Comparison of ENCODE assay signal across 1 cellular context in the genomic region with DNA sequence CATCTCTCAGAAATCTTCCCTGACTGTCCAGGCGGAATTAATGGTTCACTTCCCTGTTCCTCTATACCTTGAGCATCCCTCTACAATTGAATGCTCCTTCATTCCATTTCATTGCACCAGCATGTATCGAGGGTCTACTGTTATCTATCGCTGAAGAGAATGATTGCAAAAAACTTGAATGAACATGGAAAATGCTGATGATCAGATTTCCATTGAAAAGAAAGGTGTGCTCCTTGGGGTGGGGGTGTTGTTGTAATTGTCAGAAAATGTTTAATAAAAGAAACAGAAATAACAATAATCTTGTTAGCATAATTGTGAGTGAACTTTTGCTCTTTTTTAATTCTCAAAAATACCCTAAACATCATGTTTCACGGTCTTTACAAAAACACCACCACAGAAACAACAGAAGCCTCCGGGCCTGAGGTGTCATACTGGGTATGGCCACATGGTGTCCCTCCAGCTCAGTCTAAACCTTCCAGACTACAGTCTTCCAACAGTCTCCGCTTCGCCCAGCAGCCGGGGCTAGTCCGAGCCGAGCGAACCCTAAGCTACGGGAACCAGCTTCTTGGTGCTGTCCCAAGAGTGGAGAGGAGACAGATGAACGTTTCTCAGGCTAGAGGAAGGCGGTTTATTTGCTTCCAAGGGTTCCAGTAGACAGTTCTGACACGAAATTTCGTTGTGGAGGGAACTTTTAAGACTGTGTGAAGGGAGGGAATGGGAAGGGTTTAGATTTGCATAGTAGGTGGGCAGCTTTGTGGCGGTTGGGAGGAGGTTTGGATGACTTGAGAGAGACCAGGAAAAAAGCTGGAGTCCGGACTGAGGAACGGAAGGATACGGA.
TF ChIP-seq lines count a peak whose summit lies in the region.

No MANE protein-coding gene starts in this region.

TF ChIP-seq in SK-N-SH, 30 proteins besides CTCF, POLR2A, EP300 and RAD21 (continued from another document):
- TF ChIP-seq, protein P1, sequence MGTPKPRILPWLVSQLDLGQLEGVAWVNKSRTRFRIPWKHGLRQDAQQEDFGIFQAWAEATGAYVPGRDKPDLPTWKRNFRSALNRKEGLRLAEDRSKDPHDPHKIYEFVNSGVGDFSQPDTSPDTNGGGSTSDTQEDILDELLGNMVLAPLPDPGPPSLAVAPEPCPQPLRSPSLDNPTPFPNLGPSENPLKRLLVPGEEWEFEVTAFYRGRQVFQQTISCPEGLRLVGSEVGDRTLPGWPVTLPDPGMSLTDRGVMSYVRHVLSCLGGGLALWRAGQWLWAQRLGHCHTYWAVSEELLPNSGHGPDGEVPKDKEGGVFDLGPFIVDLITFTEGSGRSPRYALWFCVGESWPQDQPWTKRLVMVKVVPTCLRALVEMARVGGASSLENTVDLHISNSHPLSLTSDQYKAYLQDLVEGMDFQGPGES (IDR thresholded peaks at IDR 0.05; ENCODE audit: low read depth, low read length): no peak
- peak; percentile 53; the same call in 1 of the 2 replicates for TF ChIP-seq YY1 (IDR thresholded peaks at IDR 0.05; ENCODE audit: low read depth)
- TF ChIP-seq FOXM1 (IDR thresholded peaks at IDR 0.05; ENCODE audit: low read depth): no peak
- TF ChIP-seq RCOR1 (IDR thresholded peaks at IDR 0.05; ENCODE audit: low read length): 0 out of 2 replicates have a peak, but pooled peaks have one; percentile 44
- no peak for TF ChIP-seq TEAD4 (IDR thresholded peaks at IDR 0.05; ENCODE audit: borderline replicate concordance, insufficient read depth)
- TF ChIP-seq RFX5 (IDR thresholded peaks at IDR 0.05; ENCODE audit: low read length): no peak
- 0 out of 2 replicates have a peak, but pooled peaks have one; percentile 22 for TF ChIP-seq TAF1 (IDR thresholded peaks at IDR 0.05; ENCODE audit: borderline replicate concordance, low read depth, low read length)
- TF ChIP-seq, protein P2, sequence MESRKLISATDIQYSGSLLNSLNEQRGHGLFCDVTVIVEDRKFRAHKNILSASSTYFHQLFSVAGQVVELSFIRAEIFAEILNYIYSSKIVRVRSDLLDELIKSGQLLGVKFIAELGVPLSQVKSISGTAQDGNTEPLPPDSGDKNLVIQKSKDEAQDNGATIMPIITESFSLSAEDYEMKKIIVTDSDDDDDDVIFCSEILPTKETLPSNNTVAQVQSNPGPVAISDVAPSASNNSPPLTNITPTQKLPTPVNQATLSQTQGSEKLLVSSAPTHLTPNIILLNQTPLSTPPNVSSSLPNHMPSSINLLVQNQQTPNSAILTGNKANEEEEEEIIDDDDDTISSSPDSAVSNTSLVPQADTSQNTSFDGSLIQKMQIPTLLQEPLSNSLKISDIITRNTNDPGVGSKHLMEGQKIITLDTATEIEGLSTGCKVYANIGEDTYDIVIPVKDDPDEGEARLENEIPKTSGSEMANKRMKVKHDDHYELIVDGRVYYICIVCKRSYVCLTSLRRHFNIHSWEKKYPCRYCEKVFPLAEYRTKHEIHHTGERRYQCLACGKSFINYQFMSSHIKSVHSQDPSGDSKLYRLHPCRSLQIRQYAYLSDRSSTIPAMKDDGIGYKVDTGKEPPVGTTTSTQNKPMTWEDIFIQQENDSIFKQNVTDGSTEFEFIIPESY (IDR thresholded peaks at IDR 0.05; ENCODE audit: borderline replicate concordance, low read depth): no peak
- TF ChIP-seq TCF12 (IDR thresholded peaks at IDR 0.05): 0 out of 2 replicates have a peak, but pooled peaks have one; percentile 7
- no peak for TF ChIP-seq POLR2AphosphoS5 (IDR thresholded peaks at IDR 0.05; ENCODE audit: low read depth, low read length)
- TF ChIP-seq CHD2 (IDR thresholded peaks at IDR 0.05; ENCODE audit: low read length, partially characterized antibody): no peak
- TF ChIP-seq, protein P3, sequence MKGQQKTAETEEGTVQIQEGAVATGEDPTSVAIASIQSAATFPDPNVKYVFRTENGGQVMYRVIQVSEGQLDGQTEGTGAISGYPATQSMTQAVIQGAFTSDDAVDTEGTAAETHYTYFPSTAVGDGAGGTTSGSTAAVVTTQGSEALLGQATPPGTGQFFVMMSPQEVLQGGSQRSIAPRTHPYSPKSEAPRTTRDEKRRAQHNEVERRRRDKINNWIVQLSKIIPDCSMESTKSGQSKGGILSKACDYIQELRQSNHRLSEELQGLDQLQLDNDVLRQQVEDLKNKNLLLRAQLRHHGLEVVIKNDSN (IDR thresholded peaks at IDR 0.05; ENCODE audit: borderline replicate concordance, low read depth): no peak
- TF ChIP-seq MEF2A (IDR thresholded peaks at IDR 0.05; ENCODE audit: borderline replicate concordance, low read depth): no peak
- TF ChIP-seq SMC3 (IDR thresholded peaks at IDR 0.05; ENCODE audit: low read depth, low read length): peak; percentile 87
- TF ChIP-seq GATA2 (CRISPR knock-in tag; IDR thresholded peaks at IDR 0.05): no peak
- TF ChIP-seq, protein P4, sequence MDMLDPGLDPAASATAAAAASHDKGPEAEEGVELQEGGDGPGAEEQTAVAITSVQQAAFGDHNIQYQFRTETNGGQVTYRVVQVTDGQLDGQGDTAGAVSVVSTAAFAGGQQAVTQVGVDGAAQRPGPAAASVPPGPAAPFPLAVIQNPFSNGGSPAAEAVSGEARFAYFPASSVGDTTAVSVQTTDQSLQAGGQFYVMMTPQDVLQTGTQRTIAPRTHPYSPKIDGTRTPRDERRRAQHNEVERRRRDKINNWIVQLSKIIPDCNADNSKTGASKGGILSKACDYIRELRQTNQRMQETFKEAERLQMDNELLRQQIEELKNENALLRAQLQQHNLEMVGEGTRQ (IDR thresholded peaks at IDR 0.05; ENCODE audit: borderline replicate concordance, low read depth, low read length): no peak
- TF ChIP-seq JUND (IDR thresholded peaks at IDR 0.05): no peak
- no peak for TF ChIP-seq NFIC (IDR thresholded peaks at IDR 0.05; ENCODE audit: borderline replicate concordance)
- TF ChIP-seq, protein P5, sequence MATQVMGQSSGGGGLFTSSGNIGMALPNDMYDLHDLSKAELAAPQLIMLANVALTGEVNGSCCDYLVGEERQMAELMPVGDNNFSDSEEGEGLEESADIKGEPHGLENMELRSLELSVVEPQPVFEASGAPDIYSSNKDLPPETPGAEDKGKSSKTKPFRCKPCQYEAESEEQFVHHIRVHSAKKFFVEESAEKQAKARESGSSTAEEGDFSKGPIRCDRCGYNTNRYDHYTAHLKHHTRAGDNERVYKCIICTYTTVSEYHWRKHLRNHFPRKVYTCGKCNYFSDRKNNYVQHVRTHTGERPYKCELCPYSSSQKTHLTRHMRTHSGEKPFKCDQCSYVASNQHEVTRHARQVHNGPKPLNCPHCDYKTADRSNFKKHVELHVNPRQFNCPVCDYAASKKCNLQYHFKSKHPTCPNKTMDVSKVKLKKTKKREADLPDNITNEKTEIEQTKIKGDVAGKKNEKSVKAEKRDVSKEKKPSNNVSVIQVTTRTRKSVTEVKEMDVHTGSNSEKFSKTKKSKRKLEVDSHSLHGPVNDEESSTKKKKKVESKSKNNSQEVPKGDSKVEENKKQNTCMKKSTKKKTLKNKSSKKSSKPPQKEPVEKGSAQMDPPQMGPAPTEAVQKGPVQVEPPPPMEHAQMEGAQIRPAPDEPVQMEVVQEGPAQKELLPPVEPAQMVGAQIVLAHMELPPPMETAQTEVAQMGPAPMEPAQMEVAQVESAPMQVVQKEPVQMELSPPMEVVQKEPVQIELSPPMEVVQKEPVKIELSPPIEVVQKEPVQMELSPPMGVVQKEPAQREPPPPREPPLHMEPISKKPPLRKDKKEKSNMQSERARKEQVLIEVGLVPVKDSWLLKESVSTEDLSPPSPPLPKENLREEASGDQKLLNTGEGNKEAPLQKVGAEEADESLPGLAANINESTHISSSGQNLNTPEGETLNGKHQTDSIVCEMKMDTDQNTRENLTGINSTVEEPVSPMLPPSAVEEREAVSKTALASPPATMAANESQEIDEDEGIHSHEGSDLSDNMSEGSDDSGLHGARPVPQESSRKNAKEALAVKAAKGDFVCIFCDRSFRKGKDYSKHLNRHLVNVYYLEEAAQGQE (IDR thresholded peaks at IDR 0.05; ENCODE audit: low read depth, low read length): no peak; the same call in 1 of the 2 replicates
- TF ChIP-seq NRF1 (IDR thresholded peaks at IDR 0.05; ENCODE audit: low read depth, low read length): no peak
- no peak for TF ChIP-seq ELF1 (IDR thresholded peaks at IDR 0.05)
